20 cellular contexts compared by ENCODE assay signal in the genomic region with DNA sequence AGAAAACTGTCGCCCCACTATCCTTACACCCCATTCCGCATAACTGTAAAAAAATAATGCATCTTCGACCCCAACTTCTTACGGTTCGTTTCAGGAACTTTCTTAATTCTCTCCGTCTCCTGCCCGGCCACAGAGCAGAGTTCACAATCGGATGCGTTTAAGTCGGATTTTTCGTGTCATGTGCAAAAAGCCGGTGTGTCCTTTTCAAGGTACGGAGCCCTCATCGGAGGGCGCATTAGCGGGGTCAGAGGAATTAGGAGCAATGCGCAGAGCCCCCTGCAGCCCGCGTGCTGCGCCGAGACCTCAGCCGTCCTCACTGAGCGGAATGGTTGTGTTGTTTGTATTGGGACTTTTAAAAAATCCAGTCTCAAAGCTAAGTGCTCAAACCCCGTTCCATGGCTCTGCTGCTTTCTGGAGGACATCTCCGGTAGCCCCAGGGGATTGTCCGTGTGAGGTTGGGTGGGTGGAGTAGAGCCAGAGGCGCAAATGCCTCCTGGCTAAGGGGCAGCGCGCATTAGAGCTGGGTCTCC. TPM values are rescaled to one million over a fixed set of nuclear protein-coding genes. Genes with fewer than 3 reads are reported as not detected.
DNase-seq lines count a peak whose midpoint lies in the region; ATAC-seq, FAIRE-seq and TF ChIP-seq lines count a peak whose summit lies in the region.
"Had no signal": no experiment of that assay in that cellular context is flagged by ENCODE, and none has a peak within 500 bp of the region (broad histone marks: within the 10 kb centered on the region; RNA-seq: fewer than 3 reads in every experiment).

No MANE protein-coding gene starts in this region.

- H3K79me2 ChIP-seq in astrocyte (ENCODE audit: insufficient read depth, low read length), result no peaks in the 10 kb centered on the region

- intact Hi-C loops in sciatic nerve (cut with DNase I) (no loop called here), transverse colon (cut with DNase I; ENCODE audit: low total_unique reads) (no loop called here)

- no peak overlapping the region for H3K4me3 Mint-ChIP-seq in activated CD8-positive, alpha-beta memory T cell treated with anti-CD3 and anti-CD28 coated beads, Interleukin-2, amount 10 ng/mL, durations not matched to agents 7 days and 5 days
- H3K4me3 Mint-ChIP-seq in astrocyte (ENCODE audit: unreplicated experiment), result peak overlapping the region; percentile 15
- H3K4me3 Mint-ChIP-seq in naive thymus-derived CD8-positive, alpha-beta T cell, result no peak overlapping the region

- H3K9me3 ChIP-seq in astrocyte (ENCODE audit: insufficient read depth, low read depth, low read length) (peaks cover 5% of the 10 kb centered on the region), transverse colon (no peaks in the 10 kb centered on the region)
- H3K9me3 ChIP-seq: right atrium auricular region, thyroid gland had no signal

- H3K27ac ChIP-seq in astrocyte (ENCODE audit: low read depth, low read length) (no peak overlapping the region), transverse colon (no peak overlapping the region)
- H3K27ac ChIP-seq: C4-2B, right atrium auricular region, thyroid gland had no signal

- no peak for DNase-seq in activated CD8-positive, alpha-beta memory T cell treated with anti-CD3 and anti-CD28 coated beads, Interleukin-2, amount 10 ng/mL, durations not matched to agents 7 days and 5 days
- DNase-seq in activated CD8-positive, alpha-beta memory T cell treated with anti-CD3 and anti-CD28 coated beads, Interleukin-2, amount 50 U/mL, for 4 hours, result no peak
- DNase-seq in astrocyte (ENCODE audit: low read depth) (no peak), iPS-NIHi7 (ENCODE audit: extremely low spot score) (peak; percentile 53), sciatic nerve (ENCODE audit: low spot score) (peak; percentile 38), transverse colon (no peak)
- no peak for DNase-seq in naive thymus-derived CD8-positive, alpha-beta T cell
- DNase-seq: amniotic stem cell; central memory CD4-positive, alpha-beta T cell; NCI-H1694 treated with DMSO at 0.1 percent for 48 hours; NCI-H2227 treated with DMSO at 0.1 percent for 48 hours; stimulated activated naive CD4-positive, alpha-beta T cell; thyroid gland had no signal

- H3K4me1 Mint-ChIP-seq in activated CD8-positive, alpha-beta memory T cell treated with anti-CD3 and anti-CD28 coated beads, Interleukin-2, amount 10 ng/mL, durations not matched to agents 7 days and 5 days, result peaks cover 10% of the 10 kb centered on the region
- H3K4me1 Mint-ChIP-seq in astrocyte (ENCODE audit: low read depth, unreplicated experiment), result no peaks in the 10 kb centered on the region
- peaks cover 6 to 23% (median 13%) of the 10 kb centered on the region in 4 donors for H3K4me1 Mint-ChIP-seq in naive thymus-derived CD8-positive, alpha-beta T cell

- no peak overlapping the region for H2AFZ ChIP-seq in astrocyte (ENCODE audit: low read depth, low read length)

- TF ChIP-seq POLR2A in transverse colon (IDR thresholded peaks at IDR 0.05), result no peak

- H3K9me3 Mint-ChIP-seq in activated CD8-positive, alpha-beta memory T cell treated with anti-CD3 and anti-CD28 coated beads, Interleukin-2, amount 10 ng/mL, durations not matched to agents 7 days and 5 days (ENCODE audit: low read depth), result no peaks in the 10 kb centered on the region
- H3K9me3 Mint-ChIP-seq in astrocyte (ENCODE audit: unreplicated experiment), result peaks cover 16% of the 10 kb centered on the region
- no peaks in the 10 kb centered on the region for H3K9me3 Mint-ChIP-seq in naive thymus-derived CD8-positive, alpha-beta T cell

- H3K27ac Mint-ChIP-seq in activated CD8-positive, alpha-beta memory T cell treated with anti-CD3 and anti-CD28 coated beads, Interleukin-2, amount 10 ng/mL, durations not matched to agents 7 days and 5 days, result peak overlapping the region; percentile 69
- peak overlapping the region; percentile 47 for H3K27ac Mint-ChIP-seq in astrocyte (ENCODE audit: unreplicated experiment)
- H3K27ac Mint-ChIP-seq in naive thymus-derived CD8-positive, alpha-beta T cell, result no peak overlapping the region

- TF ChIP-seq EP300 in transverse colon (IDR thresholded peaks at IDR 0.05; ENCODE audit: low read depth), result no peak

- CTCF ChIA-PET in activated CD8-positive, alpha-beta memory T cell treated with anti-CD3 and anti-CD28 coated beads, Interleukin-2, amount 10 ng/mL, durations not matched to agents 7 days and 5 days (lab: Charles Lee), result no interaction called here

- no peak for FAIRE-seq in astrocyte (lab: Jason Lieb, UNC)
- FAIRE-seq: keratinocyte had no signal

- H4K20me1 ChIP-seq in astrocyte (ENCODE audit: insufficient read depth, low read length), result peaks cover 3% of the 10 kb centered on the region

- no peak for TF ChIP-seq CTCF in astrocyte (IDR thresholded peaks at IDR 0.05; ENCODE audit: insufficient read depth, low read depth, low read length)
- TF ChIP-seq CTCF in transverse colon (IDR thresholded peaks at IDR 0.05), result no peak

- H3K4me3 ChIP-seq in astrocyte (ENCODE audit: insufficient read depth, low read depth, low read length) (no peak overlapping the region), transverse colon (no peak overlapping the region)
- H3K4me3 ChIP-seq: right atrium auricular region, thyroid gland had no signal

- H3K4me1 ChIP-seq in astrocyte (ENCODE audit: insufficient read depth, low read length), result peaks cover 11% of the 10 kb centered on the region
- peaks cover 5 to 18% (median 14%) of the 10 kb centered on the region in 4 donors for H3K4me1 ChIP-seq in transverse colon

- H3K27me3 Mint-ChIP-seq in activated CD8-positive, alpha-beta memory T cell treated with anti-CD3 and anti-CD28 coated beads, Interleukin-2, amount 10 ng/mL, durations not matched to agents 7 days and 5 days, result peaks cover 92% of the 10 kb centered on the region
- H3K27me3 Mint-ChIP-seq in astrocyte (ENCODE audit: low read depth, unreplicated experiment), result peaks cover 71% of the 10 kb centered on the region
- peaks cover 41 to 90% (median 68%) of the 10 kb centered on the region in 5 donors for H3K27me3 Mint-ChIP-seq in naive thymus-derived CD8-positive, alpha-beta T cell

- WGBS in transverse colon (ENCODE audit: low coverage in 1 of 2), 2 donors, result 14 to 26% methylated on average over 3 to 29 of the region's 29 CpGs

- H3K36me3 ChIP-seq in astrocyte (ENCODE audit: insufficient read depth, low read length), result no peaks in the 10 kb centered on the region
- H3K36me3 ChIP-seq in transverse colon, result no peaks in the 10 kb centered on the region
- H3K36me3 ChIP-seq: right atrium auricular region, thyroid gland had no signal

- H3K9ac ChIP-seq in astrocyte (ENCODE audit: low read length), result no peak overlapping the region

- in situ Hi-C loops in transverse colon (cut with MboI; ENCODE audit: low pct_ligation_motif_present in 1 of 4, low pct_unique_long_range_greater_than_20kb in 1 of 4, low sequenced_read_pairs in 3 of 4), result no loop called here

- H3K36me3 Mint-ChIP-seq in activated CD8-positive, alpha-beta memory T cell treated with anti-CD3 and anti-CD28 coated beads, Interleukin-2, amount 10 ng/mL, durations not matched to agents 7 days and 5 days, result peaks cover 8% of the 10 kb centered on the region
- peaks cover 2% of the 10 kb centered on the region for H3K36me3 Mint-ChIP-seq in astrocyte (ENCODE audit: low read depth, unreplicated experiment)
- peaks cover 0 to 2% (median 0%) of the 10 kb centered on the region in 3 donors for H3K36me3 Mint-ChIP-seq in naive thymus-derived CD8-positive, alpha-beta T cell

- ATAC-seq in activated CD8-positive, alpha-beta memory T cell treated with anti-CD3 and anti-CD28 coated beads, Interleukin-2, amount 10 ng/mL, durations not matched to agents 7 days and 5 days, result no peak
- ATAC-seq in sciatic nerve, result no peak
- no peak for ATAC-seq in naive thymus-derived CD8-positive, alpha-beta T cell
- ATAC-seq in GM19328 (IDR thresholded peaks at IDR 0.05; ENCODE audit: unreplicated experiment), result no peak
- ATAC-seq: Panc1 had no signal

- no peak overlapping the region for H3K4me2 ChIP-seq in astrocyte (ENCODE audit: low read length)

- POLR2A ChIA-PET in naive thymus-derived CD8-positive, alpha-beta T cell (lab: Charles Lee), result no interaction called here

- H3K27me3 ChIP-seq in astrocyte (ENCODE audit: insufficient read depth, low read length), result peaks cover 68% of the 10 kb centered on the region
- H3K27me3 ChIP-seq in transverse colon, result peaks cover 100% of the 10 kb centered on the region

RNA-seq across cellular contexts. Expression of gene GSC, which starts 3.8 kb away (rescaled TPM):
- total RNA-seq in activated CD8-positive, alpha-beta memory T cell treated with anti-CD3 and anti-CD28 coated beads, Interleukin-2, amount 10 ng/mL, durations not matched to agents 7 days and 5 days, result under 1 TPM in 1 of 2 experiments, not detected in 1; 0.23 TPM
- not detected in 2 replicates for total RNA-seq in astrocyte
- 4.5 TPM for total RNA-seq in sciatic nerve
- not detected for total RNA-seq in naive thymus-derived CD8-positive, alpha-beta T cell
- not detected for polyA plus RNA-seq in naive thymus-derived CD8-positive, alpha-beta T cell
- under 1 TPM in 1 of 4 donors, not detected in 3; 0.32 TPM for total RNA-seq in transverse colon
- total RNA-seq: glomerular endothelial cell, SK-MEL-5 had no signal
- polyA plus RNA-seq: keratinocyte had no signal

Comparison
In these comparisons a context has a peak if more than half of its experiments do, and no peak if none do; other contexts are left out.
1. DNase-seq: peak in iPS-NIHi7 (single experiment) and sciatic nerve (single experiment); none in activated CD8-positive, alpha-beta memory T cell treated with anti-CD3 and anti-CD28 coated beads, Interleukin-2, amount 10 ng/mL, durations not matched to agents 7 days and 5 days (single experiment), activated CD8-positive, alpha-beta memory T cell treated with anti-CD3 and anti-CD28 coated beads, Interleukin-2, amount 50 U/mL, for 4 hours (single experiment), astrocyte (single experiment), naive thymus-derived CD8-positive, alpha-beta T cell (0 of 10) and transverse colon (single experiment).
2. H3K27ac Mint-ChIP-seq: peak in activated CD8-positive, alpha-beta memory T cell treated with anti-CD3 and anti-CD28 coated beads, Interleukin-2, amount 10 ng/mL, durations not matched to agents 7 days and 5 days (single experiment) and astrocyte (single experiment); none in naive thymus-derived CD8-positive, alpha-beta T cell (0 of 10).